Comparison of ENCODE assay signal across 10 cellular contexts in genomic region chr5:44388504-44389409, GRCh38. TPM values are rescaled to one million over a fixed set of nuclear protein-coding genes. Genes with fewer than 3 reads are reported as not detected.
DNase-seq lines count a peak whose midpoint lies in the region; ATAC-seq, FAIRE-seq and TF ChIP-seq lines count a peak whose summit lies in the region.
"Had no signal": no experiment of that assay in that cellular context is flagged by ENCODE, and none has a peak within 500 bp of the region (broad histone marks: within the 10 kb centered on the region; RNA-seq: fewer than 3 reads in every experiment).

No MANE protein-coding gene starts in this region.

- H3K36me3 ChIP-seq in spleen: no peaks in the 10 kb centered on the region

- no peak for ATAC-seq in HG02588 (IDR thresholded peaks at IDR 0.05; ENCODE audit: unreplicated experiment)
- ATAC-seq: effector memory CD8-positive, alpha-beta T cell had no signal

- peak overlapping the region; percentile 75; the same call in 1 of the 2 replicates for H3K4me3 Mint-ChIP-seq in HFFc6
- H3K4me3 Mint-ChIP-seq: effector memory CD8-positive, alpha-beta T cell; stimulated activated naive CD8-positive, alpha-beta T cell treated with anti-CD3 and anti-CD28 coated beads, Interleukin-15, Interleukin-2, amounts not matched to agents 100 ng/mL and 50 ng/mL, for 24 hours had no signal

- H3K4me1 Mint-ChIP-seq in HFFc6 (ENCODE audit: low read depth): no peaks in the 10 kb centered on the region

- no peaks in the 10 kb centered on the region for H3K36me3 Mint-ChIP-seq in HFFc6 (ENCODE audit: low read depth)

- no peaks in the 10 kb centered on the region for H3K9me3 ChIP-seq in spleen

- no peak for TF ChIP-seq CTCF in HFFc6 (IDR thresholded peaks at IDR 0.05)
- TF ChIP-seq CTCF in spleen (IDR thresholded peaks at IDR 0.05 in 8 of 11, conservative IDR thresholded peaks at IDR 0.05 in 3 of 11): no peak
- no peak for TF ChIP-seq CTCF in D721Med (IDR thresholded peaks at IDR 0.05; ENCODE audit: insufficient read depth, missing control alignments)

- H3K9me3 Mint-ChIP-seq in HFFc6: peaks cover 9% of the 10 kb centered on the region; the same call in 1 of the 2 replicates
- H3K9me3 Mint-ChIP-seq: stimulated activated naive CD8-positive, alpha-beta T cell treated with anti-CD3 and anti-CD28 coated beads, Interleukin-15, Interleukin-2, amounts not matched to agents 100 ng/mL and 50 ng/mL, for 24 hours had no signal

- H3K4me1 ChIP-seq in spleen: peaks cover 0 to 22% (median 13%) of the 10 kb centered on the region in 6 donors

- no peak overlapping the region for H3K27ac ChIP-seq in spleen

- H3K27me3 Mint-ChIP-seq in HFFc6 (ENCODE audit: insufficient read depth): peaks cover 3% of the 10 kb centered on the region

- FAIRE-seq in D721Med (lab: Jason Lieb, UNC): no peak

- WGBS in spleen, 5 donors: 2 to 5% (median 3%) methylated on average over 30 of the region's 30 CpGs

- TF ChIP-seq POLR2A in spleen (IDR thresholded peaks at IDR 0.05): no peak

- DNase-seq in HFFc6: no peak
- peak; percentile 26 for DNase-seq in amniotic epithelial cell (ENCODE audit: low read depth)
- DNase-seq in iris pigment epithelial cell (ENCODE audit: low read depth): peak; percentile 2
- no peak for DNase-seq in spleen
- no peak for DNase-seq in KBM-7
- no peak for DNase-seq in HPDE6-E6E7 (ENCODE audit: extremely low spot score)
- DNase-seq in D721Med (ENCODE audit: insufficient read length, low spot score): no peak
- DNase-seq: effector memory CD8-positive, alpha-beta T cell had no signal

- H3K27me3 ChIP-seq in spleen (replicated peaks in 1 of 7): peaks cover 0 to 62% (median 39%) of the 10 kb centered on the region in 7 donors

- intact Hi-C loops in spleen (cut with DNase I; ENCODE audit: low total_unique reads): no loop called here

- in situ Hi-C loops in KBM-7 (cut with MboI; ENCODE audit: low pct_unique_long_range_greater_than_20kb, low sequenced_read_pairs): no loop called here

- H3K4me3 ChIP-seq in spleen: peak overlapping the region; percentile 11 to 56 (median 20)

- H3K27ac Mint-ChIP-seq in HFFc6: no peak overlapping the region
- H3K27ac Mint-ChIP-seq: effector memory CD8-positive, alpha-beta T cell; stimulated activated naive CD8-positive, alpha-beta T cell treated with anti-CD3 and anti-CD28 coated beads, Interleukin-15, Interleukin-2, amounts not matched to agents 100 ng/mL and 50 ng/mL, for 24 hours had no signal

RNA-seq across cellular contexts. Expression of gene FGF10, which starts 0.5 kb away (rescaled TPM):
- total RNA-seq in HFFc6 (2021; fragmentation: NEBNext Ultra II Directional; extraction: Animal tissue kit (Norgen Biotek cat#: 25700)): not detected
- total RNA-seq in spleen: not detected
- polyA plus RNA-seq in spleen: under 1 TPM in 2 of 3 donors, not detected in 1; 0.03 to 0.22 TPM

Comparison
In these comparisons a context has a peak if more than half of its experiments do, and no peak if none do; other contexts are left out.
1. DNase-seq: peak in amniotic epithelial cell (single experiment) and iris pigment epithelial cell (single experiment); none in HFFc6 (single experiment), spleen (single experiment), KBM-7 (single experiment), HPDE6-E6E7 (single experiment) and D721Med (single experiment).